Comparison of ENCODE assay signal across 26 cellular contexts in the genomic region with DNA sequence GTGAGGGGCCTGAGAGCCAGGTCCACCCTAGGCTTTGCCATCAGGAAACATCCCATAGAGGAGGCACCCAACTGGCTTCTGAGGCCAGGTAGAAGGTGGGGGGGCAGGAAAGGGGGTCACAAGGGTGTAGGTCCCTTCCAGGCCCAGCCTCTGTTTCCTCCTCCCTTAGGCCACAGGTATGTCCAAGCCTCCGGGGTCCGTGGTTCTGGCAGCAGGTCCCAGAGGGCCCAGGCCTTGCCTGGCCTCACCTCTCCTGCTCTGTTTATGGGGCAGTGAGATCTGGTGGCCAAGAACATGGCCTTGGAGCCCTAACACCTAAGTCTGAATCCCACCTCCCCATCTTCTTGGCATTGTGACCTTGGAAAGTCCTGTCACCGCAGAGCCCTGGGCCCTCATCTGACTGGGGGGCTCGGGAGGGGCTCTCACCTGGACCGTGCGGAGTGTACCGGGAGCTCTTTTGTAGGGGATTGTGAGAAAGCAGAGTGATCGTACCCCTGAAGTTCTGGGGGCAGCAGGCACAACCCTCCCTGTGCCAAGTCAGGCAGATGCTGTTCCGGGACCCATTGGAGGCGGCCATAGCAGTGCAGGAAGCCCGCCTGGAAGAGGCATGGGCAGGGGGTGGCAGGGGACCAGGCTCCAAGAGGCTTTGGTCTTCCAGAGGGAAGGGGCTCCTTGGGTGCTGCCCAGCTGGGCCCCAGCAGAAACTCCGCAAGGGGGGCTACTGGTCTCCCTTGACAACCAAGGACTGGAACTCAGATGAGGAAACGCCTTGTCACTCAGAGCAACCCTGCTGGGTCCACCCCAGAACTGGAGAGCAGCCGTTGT. TPM values are rescaled to one million over a fixed set of nuclear protein-coding genes. Genes with fewer than 3 reads are reported as not detected.
A peak's percentile ranks its signal among the peaks of the same experiment; 100 is the strongest.
DNase-seq lines count a peak whose midpoint lies in the region; ATAC-seq, FAIRE-seq and TF ChIP-seq lines count a peak whose summit lies in the region.
"Had no signal": no experiment of that assay in that cellular context is flagged by ENCODE, and none has a peak within 500 bp of the region (broad histone marks: within the 10 kb centered on the region; RNA-seq: fewer than 3 reads in every experiment).

No MANE protein-coding gene starts in this region.

- no peak for TF ChIP-seq RAD21 in H1 (IDR thresholded peaks at IDR 0.05 in 1 of 2, conservative IDR thresholded peaks at IDR 0.05 in 1 of 2; ENCODE audit: low read depth in 2 of 2, low read length in 2 of 2)

- no peaks in the 10 kb centered on the region for H3K27me3 Mint-ChIP-seq in stimulated activated memory B cell treated with anti-CD40 and anti-IgM and Interleukin-4, amounts not matched to agents 10 μg/mL and 1 μg/mL and 100 μg/mL, for 72 hours
- H3K27me3 Mint-ChIP-seq: activated naive CD8-positive, alpha-beta T cell treated with anti-CD3 and anti-CD28 coated beads for 36 hours; naive thymus-derived CD4-positive, alpha-beta T cell; T-cell had no signal

- H3K79me1 ChIP-seq in H1 (ENCODE audit: low read depth, low read length): no peaks in the 10 kb centered on the region

- no peak overlapping the region for H2AK5ac ChIP-seq in H1 (ENCODE audit: low read depth, low read length)

- H3K9me3 Mint-ChIP-seq in stimulated activated memory B cell treated with anti-CD40 and anti-IgM and Interleukin-4, amounts not matched to agents 10 μg/mL and 1 μg/mL and 100 μg/mL, for 72 hours: no peaks in the 10 kb centered on the region
- H3K9me3 Mint-ChIP-seq: activated naive CD8-positive, alpha-beta T cell treated with anti-CD3 and anti-CD28 coated beads for 36 hours; T-cell had no signal

- no peaks in the 10 kb centered on the region for H3K4me1 ChIP-seq in H1 (replicated peaks in 1 of 4; ENCODE audit: control insufficient read depth in 3 of 4, insufficient read depth in 4 of 4, low read length in 3 of 4)
- H3K4me1 ChIP-seq: testis had no signal

- no peaks in the 10 kb centered on the region for H3K36me3 ChIP-seq in H7 (replicated peaks; ENCODE audit: control insufficient read depth, insufficient read depth, low read length)
- no peaks in the 10 kb centered on the region for H3K36me3 ChIP-seq in H1 (ENCODE audit: control insufficient read depth in 2 of 4, insufficient read depth in 4 of 4, low read length in 3 of 4)
- H3K36me3 ChIP-seq: ovary had no signal

- H3K18ac ChIP-seq in H1 (ENCODE audit: extremely low read depth, low read length): no peak overlapping the region

- H3K27ac Mint-ChIP-seq in stimulated activated memory B cell treated with anti-CD40 and anti-IgM and Interleukin-4, amounts not matched to agents 10 μg/mL and 1 μg/mL and 100 μg/mL, for 72 hours: peak overlapping the region; percentile 66
- H3K27ac Mint-ChIP-seq: activated CD8-positive, alpha-beta T cell treated with anti-CD3 and anti-CD28 coated beads, Interleukin-2, amount 10 ng/mL, durations not matched to agents 7 days and 5 days; activated naive CD8-positive, alpha-beta T cell treated with anti-CD3 and anti-CD28 coated beads for 36 hours; naive thymus-derived CD4-positive, alpha-beta T cell; T-cell had no signal

- H3K9me3 ChIP-seq in H1 (ENCODE audit: insufficient read depth in 2 of 2, low read depth in 1 of 2, low read length in 1 of 2): no peaks in the 10 kb centered on the region
- H3K9me3 ChIP-seq: ovary, testis had no signal

- no peak overlapping the region for H2BK120ac ChIP-seq in H1 (replicated peaks; ENCODE audit: low read depth, low read length)

- H4K20me1 ChIP-seq in H1 (replicated peaks in 1 of 2; ENCODE audit: control insufficient read depth in 1 of 2, insufficient read depth in 2 of 2, low read length in 2 of 2): no peaks in the 10 kb centered on the region

- H2BK12ac ChIP-seq in H1 (ENCODE audit: low read depth, low read length): no peak overlapping the region

- H3K4ac ChIP-seq in H1 (replicated peaks; ENCODE audit: insufficient read length, low read depth, low read length): no peak overlapping the region

- no peak overlapping the region for H3K23ac ChIP-seq in H1 (ENCODE audit: insufficient read length)

- TF ChIP-seq EP300 in H1 (IDR thresholded peaks at IDR 0.05; ENCODE audit: borderline replicate concordance in 1 of 2, low read depth in 2 of 2, low read length in 2 of 2): no peak

- H2BK20ac ChIP-seq in H1 (ENCODE audit: low read length): no peak overlapping the region

- H4K8ac ChIP-seq in H1 (ENCODE audit: extremely low read depth, insufficient read depth, low read length): peak overlapping the region; percentile 59; the same call in 1 of the 2 replicates

- no peaks in the 10 kb centered on the region for H3K79me2 ChIP-seq in H1 (ENCODE audit: control insufficient read depth in 1 of 2, insufficient read depth in 2 of 2, low read length in 2 of 2)

- POLR2A ChIA-PET in H1 (lab: Charles Lee; ENCODE audit: partially characterized antibody): no interaction called here

- TF ChIP-seq POLR2A in H1 (IDR thresholded peaks at IDR 0.05; ENCODE audit: control extremely low read depth in 1 of 2, low read depth in 2 of 2, low read length in 2 of 2): no peak

- H2BK5ac ChIP-seq in H1 (ENCODE audit: low read depth, low read length): no peak overlapping the region

- no peak for FAIRE-seq in H1 (lab: Jason Lieb, UNC)
- FAIRE-seq: GM12892 had no signal

- peaks cover 70% of the 10 kb centered on the region for H3K4me1 Mint-ChIP-seq in stimulated activated memory B cell treated with anti-CD40 and anti-IgM and Interleukin-4, amounts not matched to agents 10 μg/mL and 1 μg/mL and 100 μg/mL, for 72 hours
- H3K4me1 Mint-ChIP-seq: activated naive CD8-positive, alpha-beta T cell treated with anti-CD3 and anti-CD28 coated beads for 36 hours had no signal

- DNase-seq in activated CD8-positive, alpha-beta memory T cell treated with anti-CD3 and anti-CD28 coated beads, Interleukin-2, amount 50 U/mL, for 4 hours: peak; percentile 7
- DNase-seq in activated CD8-positive, alpha-beta memory T cell treated with anti-CD3 and anti-CD28 coated beads, Interleukin-2, amount 50 U/mL, for 48 hours: no peak
- DNase-seq in H7: peak; percentile 50
- DNase-seq in H1 (ENCODE audit: low read depth in 1 of 2, low spot score in 2 of 2): no peak
- DNase-seq in kidney glomerular epithelial cell (lab: John Stamatoyannopoulos, UW): no peak
- DNase-seq: 8988T; activated CD4-positive, CD25-positive, alpha-beta regulatory T cell treated with anti-CD3 and anti-CD28 coated beads, Interleukin-2, amount 50 U/mL, for 72 hours; activated CD8-positive, alpha-beta T cell treated with anti-CD3 and anti-CD28 coated beads, Interleukin-2, amount 10 ng/mL, durations not matched to agents 7 days and 5 days; activated naive CD8-positive, alpha-beta T cell treated with anti-CD3 and anti-CD28 coated beads for 36 hours; AML-193; DMS79 treated with DMSO at 0.1 percent for 48 hours; naive thymus-derived CD4-positive, alpha-beta T cell; NCI-H1092; NCI-H1930; NCI-H2227 treated with DMSO at 0.1 percent for 48 hours; NCI-H774; PC-9; testis had no signal

- ATAC-seq in stimulated activated memory B cell treated with anti-CD40 and anti-IgM and Interleukin-4, amounts not matched to agents 10 μg/mL and 1 μg/mL and 100 μg/mL, for 72 hours: no peak
- ATAC-seq in HG02840 (IDR thresholded peaks at IDR 0.05; ENCODE audit: low FRiP score, unreplicated experiment): no peak
- no peak for ATAC-seq in HG03432 (IDR thresholded peaks at IDR 0.05; ENCODE audit: unreplicated experiment)
- ATAC-seq: activated CD8-positive, alpha-beta T cell treated with anti-CD3 and anti-CD28 coated beads, Interleukin-2, amount 10 ng/mL, durations not matched to agents 7 days and 5 days; naive thymus-derived CD4-positive, alpha-beta T cell had no signal

- H3K14ac ChIP-seq in H1 (ENCODE audit: insufficient read length): no peak overlapping the region

- H3K9ac ChIP-seq in H1 (replicated peaks in 1 of 4; ENCODE audit: extremely low read depth in 1 of 4, low read depth in 3 of 4, low read length in 3 of 4): no peak overlapping the region

- H3K4me2 ChIP-seq in H1 (ENCODE audit: insufficient read depth in 1 of 2, low read depth in 2 of 2, low read length in 2 of 2): no peak overlapping the region
- H3K4me2 ChIP-seq: PC-9 had no signal

- H3K27me3 ChIP-seq in H7 (ENCODE audit: control insufficient read depth, insufficient read depth, low read length) (no peaks in the 10 kb centered on the region), H1 (replicated peaks in 1 of 4; ENCODE audit: control insufficient read depth in 3 of 4, extremely low read depth in 1 of 4, insufficient read depth in 3 of 4, low read length in 3 of 4) (no peaks in the 10 kb centered on the region)
- H3K27me3 ChIP-seq: ovary, testis had no signal

- H2AFZ ChIP-seq in H1 (ENCODE audit: low read length): no peak overlapping the region; the same call in 1 of the 2 replicates
- H2AFZ ChIP-seq: PC-9 had no signal

- H3K4me3 ChIP-seq in H7 (ENCODE audit: insufficient read depth, low read depth, low read length) (no peak overlapping the region), H1 (ENCODE audit: extremely low read depth in 1 of 4, insufficient read depth in 2 of 4, low read depth in 3 of 4, low read length in 4 of 4) (no peak overlapping the region)
- H3K4me3 ChIP-seq: ovary, PC-9, testis had no signal

- no peaks in the 10 kb centered on the region for H3K36me3 Mint-ChIP-seq in stimulated activated memory B cell treated with anti-CD40 and anti-IgM and Interleukin-4, amounts not matched to agents 10 μg/mL and 1 μg/mL and 100 μg/mL, for 72 hours
- H3K36me3 Mint-ChIP-seq: activated naive CD8-positive, alpha-beta T cell treated with anti-CD3 and anti-CD28 coated beads for 36 hours; T-cell had no signal

- no peak overlapping the region for H4K5ac ChIP-seq in H1 (ENCODE audit: insufficient read length, low read depth, low read length)

- H3K56ac ChIP-seq in H1 (replicated peaks; ENCODE audit: insufficient read length, low read depth, low read length): no peak overlapping the region

- CTCF ChIA-PET in H1 (lab: Charles Lee; ENCODE audit: partially characterized antibody): interaction anchor here (0.8 to 6.4 kb wide), 3 partner anchors 15 to 34 kb away, joined by 3 to 50 read pairs (median 6); no protein-coding TSS in a partner anchor

- H3K27ac ChIP-seq in H1 (ENCODE audit: low read depth, low read length): no peak overlapping the region
- H3K27ac ChIP-seq: ovary, PC-9, testis had no signal

- 94% methylated on average over 14 of the region's 14 CpGs; no CpG with 5 or more reads in 1 of the 2 experiments for WGBS in H1 (ENCODE audit: extremely low coverage in 1 of 2, insufficient coverage in 1 of 2, insufficient read length in 1 of 2, insufficient replicate concordance in 2 of 2, low coverage in 1 of 2, low lambda C conversion rate in 2 of 2, missing lambda C conversion rate in 1 of 2), 2 experiments

- H4K91ac ChIP-seq in H1 (replicated peaks; ENCODE audit: insufficient read length, low read length): no peak overlapping the region

- H3K23me2 ChIP-seq in H1 (ENCODE audit: low read depth, low read length): no peaks in the 10 kb centered on the region

- no peak overlapping the region for H3K4me3 Mint-ChIP-seq in stimulated activated memory B cell treated with anti-CD40 and anti-IgM and Interleukin-4, amounts not matched to agents 10 μg/mL and 1 μg/mL and 100 μg/mL, for 72 hours
- H3K4me3 Mint-ChIP-seq: activated CD8-positive, alpha-beta T cell treated with anti-CD3 and anti-CD28 coated beads, Interleukin-2, amount 10 ng/mL, durations not matched to agents 7 days and 5 days; activated naive CD8-positive, alpha-beta T cell treated with anti-CD3 and anti-CD28 coated beads for 36 hours; naive thymus-derived CD4-positive, alpha-beta T cell; T-cell had no signal

- no peak overlapping the region for H2BK15ac ChIP-seq in H1 (ENCODE audit: low read length)

- no peak for TF ChIP-seq CTCF in H1 (IDR thresholded peaks at IDR 0.05; ENCODE audit: control extremely low read depth in 1 of 3, insufficient read depth in 1 of 3, low read depth in 1 of 3, low read length in 3 of 3)

RNA-seq across cellular contexts. Expression of a gene that starts 21.4 kb away (rescaled TPM):
- not detected in 2 replicates for total RNA-seq in H7 (2014; rRNA removed; shearing (Covaris generic))
- total RNA-seq in H1 (2021; fragmentation: NEBNext Ultra II Directional; extraction: Animal tissue kit (Norgen Biotek cat#: 25700)): not detected in 2 replicates
- 0.03 TPM in 2 replicates for polyA plus RNA-seq in H1 (2011; rRNA removed)
- not detected for polyA plus RNA-seq in H1 (2011; cell fraction: cytosol; rRNA removed)
- 0.13 TPM for polyA plus RNA-seq in H1 (2011; cell fraction: nucleus; rRNA removed)
- polyA plus RNA-seq in H1 (2012, experiment 1 of 2): 0.14 to 0.90 TPM (median 0.59 TPM) in 3 of 4 replicates, not detected in the other
- 0.09 TPM for polyA plus RNA-seq in H1 (2012, experiment 2 of 2)
- not detected for polyA plus RNA-seq in H1 (2013, experiment 1 of 2)
- polyA plus RNA-seq in H1 (2013, experiment 2 of 2): not detected
- not detected in 2 replicates for polyA minus RNA-seq in H1 (2011; rRNA and poly(A)+ RNA removed)
- not detected for polyA minus RNA-seq in H1 (2011; cell fraction: cytosol; rRNA and poly(A)+ RNA removed)
- polyA minus RNA-seq in H1 (2011; cell fraction: nucleus; rRNA and poly(A)+ RNA removed): not detected
- total RNA-seq: activated CD8-positive, alpha-beta T cell treated with anti-CD3 and anti-CD28 coated beads, Interleukin-2, amount 10 ng/mL, durations not matched to agents 7 days and 5 days; activated naive CD8-positive, alpha-beta T cell treated with anti-CD3 and anti-CD28 coated beads for 36 hours; fibroblast of lung; kidney epithelial cell; naive thymus-derived CD4-positive, alpha-beta T cell; ovary; PC-9; T-cell had no signal
- polyA plus RNA-seq: fibroblast of lung; naive thymus-derived CD4-positive, alpha-beta T cell had no signal

RNA-seq across cellular contexts. Expression of a gene that starts 50.8 kb away (rescaled TPM):
- total RNA-seq in H7 (2014; rRNA removed; shearing (Covaris generic)): 0.33 and 1.4 TPM in 2 replicates
- total RNA-seq in H1 (2021; fragmentation: NEBNext Ultra II Directional; extraction: Animal tissue kit (Norgen Biotek cat#: 25700)): 4.8 and 4.9 TPM in 2 replicates
- 3.3 and 5.1 TPM in 2 replicates for polyA plus RNA-seq in H1 (2011; rRNA removed)
- 2.4 TPM for polyA plus RNA-seq in H1 (2011; cell fraction: cytosol; rRNA removed)
- polyA plus RNA-seq in H1 (2011; cell fraction: nucleus; rRNA removed): 5.6 TPM
- polyA plus RNA-seq in H1 (2012, experiment 1 of 2): 2.7 to 3.7 TPM (median 3.6 TPM) in 4 replicates
- 5.1 TPM for polyA plus RNA-seq in H1 (2012, experiment 2 of 2)
- polyA plus RNA-seq in H1 (2013, experiment 1 of 2): 3.6 TPM
- 3.8 TPM for polyA plus RNA-seq in H1 (2013, experiment 2 of 2)
- 0.90 and 1.2 TPM in 2 replicates for polyA minus RNA-seq in H1 (2011; rRNA and poly(A)+ RNA removed)
- polyA minus RNA-seq in H1 (2011; cell fraction: cytosol; rRNA and poly(A)+ RNA removed): 1.5 TPM
- 2.3 TPM for polyA minus RNA-seq in H1 (2011; cell fraction: nucleus; rRNA and poly(A)+ RNA removed)

Comparison
In these comparisons a context has a peak if more than half of its experiments do, and no peak if none do; other contexts are left out.
1. DNase-seq: peak in activated CD8-positive, alpha-beta memory T cell treated with anti-CD3 and anti-CD28 coated beads, Interleukin-2, amount 50 U/mL, for 4 hours (single experiment) and H7 (single experiment); none in activated CD8-positive, alpha-beta memory T cell treated with anti-CD3 and anti-CD28 coated beads, Interleukin-2, amount 50 U/mL, for 48 hours (single experiment), H1 (0 of 2) and kidney glomerular epithelial cell (single experiment).